10 cellular contexts compared by ENCODE assay signal in genomic region chrX:44903842-44904530, GRCh38. TPM values are rescaled to one million over a fixed set of nuclear protein-coding genes. Genes with fewer than 3 reads are reported as not detected.
DNase-seq lines count a peak whose midpoint lies in the region; ATAC-seq and TF ChIP-seq lines count a peak whose summit lies in the region.
"Had no signal": no experiment of that assay in that cellular context is flagged by ENCODE, and none has a peak within 500 bp of the region (broad histone marks: within the 10 kb centered on the region; RNA-seq: fewer than 3 reads in every experiment).

No MANE protein-coding gene starts in this region.

- H3K27ac Mint-ChIP-seq in activated CD4-positive, alpha-beta T cell treated with anti-CD3 and anti-CD28 coated beads, Interleukin-2, amount 10 ng/mL, durations not matched to agents 7 days and 5 days = peak overlapping the region; percentile 33
- H3K27ac Mint-ChIP-seq in activated T-helper 17 cell treated with anti-CD3 and anti-CD28 coated beads, Interleukin-2, amount 50 U/mL, for 72 hours = peak overlapping the region; percentile 88

- H3K27me3 Mint-ChIP-seq in activated CD4-positive, alpha-beta T cell treated with anti-CD3 and anti-CD28 coated beads, Interleukin-2, amount 10 ng/mL, durations not matched to agents 7 days and 5 days = no peaks in the 10 kb centered on the region
- no peaks in the 10 kb centered on the region for H3K27me3 Mint-ChIP-seq in activated T-helper 17 cell treated with anti-CD3 and anti-CD28 coated beads, Interleukin-2, amount 50 U/mL, for 72 hours

- POLR2A ChIA-PET in activated CD4-positive, alpha-beta T cell treated with anti-CD3 and anti-CD28 coated beads, Interleukin-2, amount 10 ng/mL, durations not matched to agents 7 days and 5 days (lab: Charles Lee) = no interaction called here
- POLR2A ChIA-PET in PC-9 (lab: Charles Lee; ENCODE audit: unreplicated experiment) = interaction anchor here (0.6 kb wide), 1 partner anchor 222 kb away, joined by 11 read pairs; no protein-coding TSS in a partner anchor

- H3K18ac ChIP-seq in neuronal stem cell (ENCODE audit: low read length) = no peak overlapping the region

- H2BK120ac ChIP-seq in neuronal stem cell (ENCODE audit: low read depth, low read length) = no peak overlapping the region

- BruUV-seq in PC-9 (replicated peaks; lab: Mats Ljungman, UMichigan) = no TSS peak

- no peaks in the 10 kb centered on the region for H3K36me3 ChIP-seq in neuronal stem cell (replicated peaks in 1 of 2; ENCODE audit: control insufficient read depth in 2 of 2, insufficient read depth in 2 of 2, low read length in 2 of 2)
- no peaks in the 10 kb centered on the region for H3K36me3 ChIP-seq in PC-9 (ENCODE audit: low read depth)

- H3K27me3 ChIP-seq in neuronal stem cell (ENCODE audit: control insufficient read depth in 3 of 3, insufficient read depth in 3 of 3, low read depth in 1 of 3, low read length in 3 of 3) = no peaks in the 10 kb centered on the region
- H3K27me3 ChIP-seq in PC-9 (ENCODE audit: insufficient read depth, low read depth) = no peaks in the 10 kb centered on the region

- TF ChIP-seq CTCF in lower leg skin (IDR thresholded peaks at IDR 0.05) (no peak), PC-9 (conservative IDR thresholded peaks at IDR 0.05) (no peak)

- H4K91ac ChIP-seq in neuronal stem cell (ENCODE audit: low read depth, low read length, poor library complexity) = no peak overlapping the region

- H3K4me1 Mint-ChIP-seq in activated CD4-positive, alpha-beta T cell treated with anti-CD3 and anti-CD28 coated beads, Interleukin-2, amount 10 ng/mL, durations not matched to agents 7 days and 5 days = peaks cover 57% of the 10 kb centered on the region
- peaks cover 31% of the 10 kb centered on the region for H3K4me1 Mint-ChIP-seq in activated T-helper 17 cell treated with anti-CD3 and anti-CD28 coated beads, Interleukin-2, amount 50 U/mL, for 72 hours

- no peak overlapping the region for H3K4me3 Mint-ChIP-seq in activated CD4-positive, alpha-beta T cell treated with anti-CD3 and anti-CD28 coated beads, Interleukin-2, amount 10 ng/mL, durations not matched to agents 7 days and 5 days
- peak overlapping the region; percentile 65 for H3K4me3 Mint-ChIP-seq in activated T-helper 17 cell treated with anti-CD3 and anti-CD28 coated beads, Interleukin-2, amount 50 U/mL, for 72 hours

- H3K4me3 ChIP-seq in neuronal stem cell (ENCODE audit: low read length in 2 of 2) (no peak overlapping the region), lower leg skin (ENCODE audit: low read depth, poor library complexity, severe bottlenecking) (no peak overlapping the region), PC-9 (no peak overlapping the region)
- H3K4me3 ChIP-seq: SK-N-MC had no signal

- H3K36me3 Mint-ChIP-seq in activated CD4-positive, alpha-beta T cell treated with anti-CD3 and anti-CD28 coated beads, Interleukin-2, amount 10 ng/mL, durations not matched to agents 7 days and 5 days (ENCODE audit: low read depth) = peaks cover 18% of the 10 kb centered on the region
- H3K36me3 Mint-ChIP-seq in activated T-helper 17 cell treated with anti-CD3 and anti-CD28 coated beads, Interleukin-2, amount 50 U/mL, for 72 hours (ENCODE audit: low read depth) = peaks cover 5% of the 10 kb centered on the region

- H3K4me1 ChIP-seq in neuronal stem cell (ENCODE audit: control insufficient read depth in 2 of 2, insufficient read depth in 1 of 2, low read depth in 1 of 2, low read length in 2 of 2) = no peaks in the 10 kb centered on the region
- no peaks in the 10 kb centered on the region for H3K4me1 ChIP-seq in PC-9 (replicated peaks; ENCODE audit: insufficient read depth)

- intact Hi-C loops in lower leg skin (cut with DNase I; ENCODE audit: low total_unique reads) (no loop called here), PC-9 (cut with micrococcal nuclease; ENCODE audit: unreplicated experiment) (no loop called here)

- peaks cover 10% of the 10 kb centered on the region for H3K9me3 Mint-ChIP-seq in activated CD4-positive, alpha-beta T cell treated with anti-CD3 and anti-CD28 coated beads, Interleukin-2, amount 10 ng/mL, durations not matched to agents 7 days and 5 days
- peaks cover 3% of the 10 kb centered on the region for H3K9me3 Mint-ChIP-seq in activated T-helper 17 cell treated with anti-CD3 and anti-CD28 coated beads, Interleukin-2, amount 50 U/mL, for 72 hours

- no peaks in the 10 kb centered on the region for H3K9me2 ChIP-seq in PC-9 (ENCODE audit: insufficient read depth)

- H3K9me3 ChIP-seq in neuronal stem cell (replicated peaks in 1 of 2; ENCODE audit: control insufficient read depth in 2 of 2, insufficient read depth in 1 of 2, low read depth in 1 of 2, low read length in 2 of 2) (no peaks in the 10 kb centered on the region), PC-9 (ENCODE audit: insufficient read depth, low read depth) (no peaks in the 10 kb centered on the region)

- H3F3A ChIP-seq in PC-9 (ENCODE audit: insufficient read depth, low read depth) = no peaks in the 10 kb centered on the region

- H2AFZ ChIP-seq in neuronal stem cell (ENCODE audit: low read length) (no peak overlapping the region), PC-9 (no peak overlapping the region)

- H2BK12ac ChIP-seq in neuronal stem cell (ENCODE audit: low read length) = no peak overlapping the region

- peak; percentile 45 for ATAC-seq in HG02943 (IDR thresholded peaks at IDR 0.05; ENCODE audit: low read depth, unreplicated experiment)
- peak; percentile 32 for ATAC-seq in activated T-helper 17 cell treated with anti-CD3 and anti-CD28 coated beads, Interleukin-2, amount 50 U/mL, for 72 hours (replicated peaks)

- no peak for DNase-seq in activated CD4-positive, alpha-beta T cell treated with anti-CD3 and anti-CD28 coated beads, Interleukin-2, amount 10 ng/mL, durations not matched to agents 7 days and 5 days
- DNase-seq in activated CD4-positive, alpha-beta T cell treated with anti-CD3 and anti-CD28 coated beads for 1 hour = no peak
- DNase-seq in neuronal stem cell (ENCODE audit: low spot score) (no peak), lower leg skin (ENCODE audit: low spot score in 2 of 2) (no peak), PC-9 (no peak), substantia nigra (lab: John Stamatoyannopoulos, UW) (no peak)
- DNase-seq: NCI-H2081 treated with DMSO at 0.1 percent for 48 hours had no signal

- no peak overlapping the region for H3K9ac ChIP-seq in neuronal stem cell (ENCODE audit: low read depth, low read length, poor library complexity)

- H2BK15ac ChIP-seq in neuronal stem cell (ENCODE audit: low read length) = no peak overlapping the region

- H2AK5ac ChIP-seq in neuronal stem cell (ENCODE audit: low read depth, low read length) = no peak overlapping the region

- no peak overlapping the region for H3K23ac ChIP-seq in neuronal stem cell (ENCODE audit: low read depth, low read length, poor library complexity)

- no peaks in the 10 kb centered on the region for H3K79me1 ChIP-seq in neuronal stem cell (ENCODE audit: low read depth, low read length)

- no peak overlapping the region for H4K8ac ChIP-seq in neuronal stem cell (ENCODE audit: low read depth, low read length)

- H2BK5ac ChIP-seq in neuronal stem cell (ENCODE audit: low read length) = no peak overlapping the region

- H3K79me2 ChIP-seq in PC-9 (ENCODE audit: low read depth) = peaks cover 68% of the 10 kb centered on the region

- no peak overlapping the region for H3K4ac ChIP-seq in neuronal stem cell (ENCODE audit: low read length)

- H3K27ac ChIP-seq in neuronal stem cell (replicated peaks; ENCODE audit: low read length) = peak overlapping the region; percentile 56
- H3K27ac ChIP-seq in PC-9 = no peak overlapping the region
- no peak overlapping the region for H3K27ac ChIP-seq in substantia nigra (ENCODE audit: low read depth, low read length, poor library complexity, severe bottlenecking)
- H3K27ac ChIP-seq: SK-N-MC had no signal

- H4K20me1 ChIP-seq in PC-9 (ENCODE audit: insufficient read depth) = no peaks in the 10 kb centered on the region

- CTCF ChIA-PET in activated CD4-positive, alpha-beta T cell treated with anti-CD3 and anti-CD28 coated beads, Interleukin-2, amount 10 ng/mL, durations not matched to agents 7 days and 5 days (lab: Charles Lee) = interaction anchor here (1.0 to 1.2 kb wide), 2 partner anchors 31 to 34 kb away, joined by 3 read pairs; no protein-coding TSS in a partner anchor
- CTCF ChIA-PET in PC-9 (lab: Charles Lee) = no interaction called here

- H3K14ac ChIP-seq in neuronal stem cell (ENCODE audit: low read length) = no peak overlapping the region

- TF ChIP-seq POLR2A in lower leg skin (IDR thresholded peaks at IDR 0.05) = no peak

- no CpG with 5 or more reads among the region's 4 CpGs for WGBS in neuronal stem cell (ENCODE audit: extremely low coverage in 2 of 2, insufficient read length in 2 of 2, insufficient replicate concordance in 1 of 2), 2 donors
- WGBS in lower leg skin, 2 donors = 69 to 75% methylated on average over 4 of the region's 4 CpGs

- no peak overlapping the region for H3K4me2 ChIP-seq in neuronal stem cell (ENCODE audit: insufficient read depth, low read length, poor library complexity, severe bottlenecking)
- H3K4me2 ChIP-seq in PC-9 = no peak overlapping the region

RNA-seq across cellular contexts. Expression of gene KDM6A, which starts 31.0 kb away (rescaled TPM):
- total RNA-seq in activated CD4-positive, alpha-beta T cell treated with anti-CD3 and anti-CD28 coated beads, Interleukin-2, amount 10 ng/mL, durations not matched to agents 7 days and 5 days = 10 to 100 TPM; 26.6 to 27.6 TPM
- 10 to 100 TPM; 24.4 to 33.1 TPM for total RNA-seq in activated T-helper 17 cell treated with anti-CD3 and anti-CD28 coated beads, Interleukin-2, amount 50 U/mL, for 72 hours
- polyA plus RNA-seq in neuronal stem cell (2013, experiment 1 of 2) = 23.6 TPM
- polyA plus RNA-seq in neuronal stem cell (2013, experiment 2 of 2) = 22.9 TPM
- total RNA-seq in lower leg skin (10 to 100 TPM; 30.3 to 88.2 (median 43.7) TPM), PC-9 (2021) (12.2 and 20.5 TPM in 2 replicates)
